ENCODE assay signal across 1 cellular context in the genomic region with DNA sequence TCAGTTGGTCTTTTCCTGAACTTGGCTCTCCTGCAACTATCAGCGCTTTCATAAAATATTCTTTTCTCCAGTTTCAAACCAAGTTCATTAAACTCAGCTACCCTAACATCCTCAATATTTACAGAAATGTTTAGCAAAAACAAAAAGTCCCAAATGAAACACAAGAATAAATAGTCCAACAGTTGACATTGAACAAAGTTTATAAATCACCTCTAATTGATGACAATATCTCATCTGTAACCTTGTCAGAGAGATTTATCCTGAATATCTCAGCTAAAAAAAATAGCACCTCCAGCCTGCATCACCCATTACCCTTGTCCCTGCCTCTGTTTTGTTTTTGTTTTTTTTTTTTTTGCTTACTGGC.
TF ChIP-seq lines count a peak whose summit lies in the region.

No MANE protein-coding gene starts in this region.

TF ChIP-seq in IMR-90, 13 proteins besides CTCF, POLR2A, EP300 and RAD21 (continued from another document):
- TF ChIP-seq, protein P1, sequence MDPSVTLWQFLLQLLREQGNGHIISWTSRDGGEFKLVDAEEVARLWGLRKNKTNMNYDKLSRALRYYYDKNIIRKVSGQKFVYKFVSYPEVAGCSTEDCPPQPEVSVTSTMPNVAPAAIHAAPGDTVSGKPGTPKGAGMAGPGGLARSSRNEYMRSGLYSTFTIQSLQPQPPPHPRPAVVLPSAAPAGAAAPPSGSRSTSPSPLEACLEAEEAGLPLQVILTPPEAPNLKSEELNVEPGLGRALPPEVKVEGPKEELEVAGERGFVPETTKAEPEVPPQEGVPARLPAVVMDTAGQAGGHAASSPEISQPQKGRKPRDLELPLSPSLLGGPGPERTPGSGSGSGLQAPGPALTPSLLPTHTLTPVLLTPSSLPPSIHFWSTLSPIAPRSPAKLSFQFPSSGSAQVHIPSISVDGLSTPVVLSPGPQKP (IDR thresholded peaks at IDR 0.05; ENCODE audit: borderline replicate concordance, low read depth, low read length): no peak
- TF ChIP-seq BHLHE40 (IDR thresholded peaks at IDR 0.05; ENCODE audit: low read depth, low read length): no peak
- no peak for TF ChIP-seq NFE2L2 (IDR thresholded peaks at IDR 0.05; ENCODE audit: low read depth, low read length)
- TF ChIP-seq MAFK (IDR thresholded peaks at IDR 0.05; ENCODE audit: low read depth, low read length): no peak
- no peak for TF ChIP-seq SMC3 (IDR thresholded peaks at IDR 0.05; ENCODE audit: low read depth, low read length)
- TF ChIP-seq MAZ (IDR thresholded peaks at IDR 0.05; ENCODE audit: borderline replicate concordance, low read depth, low read length): no peak
- TF ChIP-seq, protein P2, sequence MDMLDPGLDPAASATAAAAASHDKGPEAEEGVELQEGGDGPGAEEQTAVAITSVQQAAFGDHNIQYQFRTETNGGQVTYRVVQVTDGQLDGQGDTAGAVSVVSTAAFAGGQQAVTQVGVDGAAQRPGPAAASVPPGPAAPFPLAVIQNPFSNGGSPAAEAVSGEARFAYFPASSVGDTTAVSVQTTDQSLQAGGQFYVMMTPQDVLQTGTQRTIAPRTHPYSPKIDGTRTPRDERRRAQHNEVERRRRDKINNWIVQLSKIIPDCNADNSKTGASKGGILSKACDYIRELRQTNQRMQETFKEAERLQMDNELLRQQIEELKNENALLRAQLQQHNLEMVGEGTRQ (IDR thresholded peaks at IDR 0.05; ENCODE audit: low read depth, low read length): no peak
